11 cellular contexts compared by ENCODE assay signal in the genomic region with DNA sequence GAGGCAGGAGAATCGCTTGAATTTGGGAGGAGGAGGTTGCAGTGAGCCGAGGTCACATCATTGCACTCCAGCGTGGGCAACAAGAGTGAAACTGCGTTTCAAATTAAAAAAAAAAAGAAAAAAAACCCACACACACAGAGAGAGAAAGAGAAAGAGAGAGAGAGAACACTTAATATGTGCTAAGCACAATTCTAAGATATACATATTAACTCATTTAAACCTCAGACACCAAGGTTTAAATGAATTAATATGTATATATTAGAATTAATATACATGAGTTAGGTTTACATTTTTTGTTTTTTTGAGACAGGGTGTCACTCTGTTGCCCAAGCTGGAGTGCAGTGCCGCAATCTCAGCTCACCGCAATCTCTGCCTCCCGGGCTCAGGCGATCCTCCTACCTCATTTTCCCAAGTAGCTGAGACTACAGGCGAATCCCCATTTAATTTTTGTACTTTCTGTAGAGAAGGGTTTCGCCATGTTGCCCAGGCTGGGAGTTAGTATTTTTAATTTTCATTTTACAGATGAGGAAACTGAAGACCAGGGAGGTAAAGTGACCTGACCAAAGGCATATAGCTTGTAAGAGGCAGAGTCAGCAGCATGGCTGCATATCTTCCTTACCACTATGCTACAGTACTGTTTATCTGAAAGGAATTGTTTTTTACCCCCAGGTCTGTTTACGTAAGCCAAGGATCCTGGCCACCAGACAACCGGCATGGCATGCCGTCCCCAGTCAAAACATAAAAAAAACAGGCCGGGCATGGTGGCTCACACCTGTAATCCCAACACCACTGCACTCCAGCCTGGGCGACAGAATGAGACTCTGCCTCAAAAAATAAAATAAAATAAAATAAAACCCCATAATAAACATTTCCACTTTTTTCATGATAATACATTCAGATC. TPM values are rescaled to one million over a fixed set of nuclear protein-coding genes. Genes with fewer than 3 reads are reported as not detected.
DNase-seq lines count a peak whose midpoint lies in the region; ATAC-seq and TF ChIP-seq lines count a peak whose summit lies in the region.
"Had no signal": no experiment of that assay in that cellular context is flagged by ENCODE, and none has a peak within 500 bp of the region (broad histone marks: within the 10 kb centered on the region; RNA-seq: fewer than 3 reads in every experiment).

No MANE protein-coding gene starts in this region.

- H3K79me2 ChIP-seq in GM23338 (replicated peaks; ENCODE audit: insufficient read depth) = peaks cover 81% of the 10 kb centered on the region

- no peaks in the 10 kb centered on the region for H3K9me2 ChIP-seq in GM23338 (ENCODE audit: insufficient read depth)

- no peaks in the 10 kb centered on the region for H3K27me3 ChIP-seq in GM23338 (ENCODE audit: insufficient read depth)
- peaks cover 0 to 8% (median 0%) of the 10 kb centered on the region in 3 donors for H3K27me3 ChIP-seq in psoas muscle (ENCODE audit: insufficient read depth in 3 of 3, low read length in 2 of 3)

- H3K4me2 ChIP-seq in GM23338 = no peak overlapping the region

- peak overlapping the region; percentile 95 for H3K4me3 Mint-ChIP-seq in GM23338
- H3K4me3 Mint-ChIP-seq in activated CD8-positive, alpha-beta T cell treated with anti-CD3 and anti-CD28 coated beads, Interleukin-2, amount 10 ng/mL, durations not matched to agents 7 days and 5 days = peak overlapping the region; percentile 31

- WGBS in psoas muscle, 3 donors = 82 to 92% (median 87%) methylated on average over 15 of the region's 15 CpGs

- peaks cover 11% of the 10 kb centered on the region for H3K4me1 ChIP-seq in GM23338 (ENCODE audit: insufficient read depth)
- peaks cover 23% of the 10 kb centered on the region for H3K4me1 ChIP-seq in mucosa of descending colon (ENCODE audit: low read depth)
- H3K4me1 ChIP-seq in psoas muscle = peaks cover 5% of the 10 kb centered on the region

- CTCF ChIA-PET in activated CD8-positive, alpha-beta T cell treated with anti-CD3 and anti-CD28 coated beads, Interleukin-2, amount 10 ng/mL, durations not matched to agents 7 days and 5 days (lab: Charles Lee) = interaction anchor here (1.4 to 2.6 kb wide), 4 partner anchors 42 to 91 kb away, joined by 3 to 9 read pairs (median 4); a partner anchor contains a TSS

- ATAC-seq in GM23338 = no peak
- ATAC-seq in activated CD8-positive, alpha-beta T cell treated with anti-CD3 and anti-CD28 coated beads, Interleukin-2, amount 10 ng/mL, durations not matched to agents 7 days and 5 days = no peak
- ATAC-seq in mucosa of descending colon = no peak
- no peak for ATAC-seq in psoas muscle

- H3K27ac Mint-ChIP-seq in GM23338 = no peak overlapping the region
- H3K27ac Mint-ChIP-seq in activated CD8-positive, alpha-beta T cell treated with anti-CD3 and anti-CD28 coated beads, Interleukin-2, amount 10 ng/mL, durations not matched to agents 7 days and 5 days = no peak overlapping the region

- H3K4me1 Mint-ChIP-seq in GM23338 = peaks cover 16% of the 10 kb centered on the region
- peaks cover 33% of the 10 kb centered on the region for H3K4me1 Mint-ChIP-seq in activated CD8-positive, alpha-beta T cell treated with anti-CD3 and anti-CD28 coated beads, Interleukin-2, amount 10 ng/mL, durations not matched to agents 7 days and 5 days (ENCODE audit: low read depth)

- TF ChIP-seq CTCF in C4-2B (conservative IDR thresholded peaks at IDR 0.05) (no peak), GM23338 (conservative IDR thresholded peaks at IDR 0.05; ENCODE audit: low read depth in 2 of 2) (no peak), mucosa of descending colon (IDR thresholded peaks at IDR 0.05) (no peak), psoas muscle (IDR thresholded peaks at IDR 0.05) (no peak)

- peaks cover 24% of the 10 kb centered on the region for H4K20me1 ChIP-seq in GM23338 (replicated peaks; ENCODE audit: insufficient read depth)

- DNase-seq in GM23338 (ENCODE audit: low spot score) (no peak), mucosa of descending colon (peak in 2 of 3 donors; percentile 20 to 22), SIG-M5 (lab: John Stamatoyannopoulos, UW) (no peak), activated gamma-delta T cell treated with Interleukin-2 at 50 U/mL for 16 hours (no peak), psoas muscle (no peak), SW480 (ENCODE audit: low spot score) (no peak)
- no peak for DNase-seq in activated CD8-positive, alpha-beta T cell treated with anti-CD3 and anti-CD28 coated beads, Interleukin-2, amount 10 ng/mL, durations not matched to agents 7 days and 5 days
- DNase-seq: NCI-H1048, NCI-H226 had no signal

- no peak overlapping the region for H2AFZ ChIP-seq in GM23338

- peak overlapping the region; percentile 24; the same call in 1 of the 2 replicates for H3K27ac ChIP-seq in C4-2B
- peak overlapping the region; percentile 61; the same call in 1 of the 2 replicates for H3K27ac ChIP-seq in GM23338 (ENCODE audit: low read depth)
- no peak overlapping the region for H3K27ac ChIP-seq in psoas muscle
- H3K27ac ChIP-seq: suprapubic skin had no signal

- H3K36me3 Mint-ChIP-seq in GM23338 (ENCODE audit: low read depth) = peaks cover 33% of the 10 kb centered on the region
- peaks cover 26% of the 10 kb centered on the region for H3K36me3 Mint-ChIP-seq in activated CD8-positive, alpha-beta T cell treated with anti-CD3 and anti-CD28 coated beads, Interleukin-2, amount 10 ng/mL, durations not matched to agents 7 days and 5 days (ENCODE audit: low read depth)

- no peaks in the 10 kb centered on the region for H3K9me3 ChIP-seq in mucosa of descending colon
- H3K9me3 ChIP-seq in psoas muscle = no peaks in the 10 kb centered on the region
- H3K9me3 ChIP-seq: suprapubic skin had no signal

- intact Hi-C loops in mucosa of descending colon (cut with DNase I, micrococcal nuclease) = no loop called here
- intact Hi-C loops in psoas muscle (cut with DNase I) = no loop called here

- POLR2A ChIA-PET in activated CD8-positive, alpha-beta T cell treated with anti-CD3 and anti-CD28 coated beads, Interleukin-2, amount 10 ng/mL, durations not matched to agents 7 days and 5 days (lab: Charles Lee) = interaction anchor here (1.0 kb wide), 1 partner anchor 14 kb away, joined by 4 read pairs; no protein-coding TSS in a partner anchor

- 0 out of 2 replicates have a peak, but pooled peaks cover 8% of the 10 kb centered on the region for H3F3A ChIP-seq in GM23338 (replicated peaks; ENCODE audit: low read depth)

- peaks cover 22% of the 10 kb centered on the region for H3K27me3 Mint-ChIP-seq in GM23338 (ENCODE audit: insufficient read depth, low read depth, poor library complexity)
- peaks cover 21% of the 10 kb centered on the region for H3K27me3 Mint-ChIP-seq in activated CD8-positive, alpha-beta T cell treated with anti-CD3 and anti-CD28 coated beads, Interleukin-2, amount 10 ng/mL, durations not matched to agents 7 days and 5 days (ENCODE audit: low read depth)

- H3K4me3 ChIP-seq in GM23338 (no peak overlapping the region), mucosa of descending colon (no peak overlapping the region), psoas muscle (no peak overlapping the region)
- H3K4me3 ChIP-seq: suprapubic skin had no signal

- H3K36me3 ChIP-seq in GM23338 (ENCODE audit: insufficient read depth) (peaks cover 9% of the 10 kb centered on the region; the same call in 1 of the 2 replicates), mucosa of descending colon (ENCODE audit: low read depth) (no peaks in the 10 kb centered on the region), psoas muscle (ENCODE audit: insufficient read depth in 1 of 2, low read depth in 1 of 2) (peaks cover 0 to 32% of the 10 kb centered on the region in 2 donors)
- H3K36me3 ChIP-seq: suprapubic skin had no signal

- no peaks in the 10 kb centered on the region for H3K9me3 Mint-ChIP-seq in GM23338
- H3K9me3 Mint-ChIP-seq in activated CD8-positive, alpha-beta T cell treated with anti-CD3 and anti-CD28 coated beads, Interleukin-2, amount 10 ng/mL, durations not matched to agents 7 days and 5 days (ENCODE audit: insufficient read depth) = no peaks in the 10 kb centered on the region

RNA-seq across cellular contexts. Expression of a gene that starts 2.3 kb away (rescaled TPM):
- total RNA-seq in GM23338 (2014; rRNA removed; shearing (Covaris generic)) = 64.0 and 82.1 TPM in 2 replicates
- polyA plus RNA-seq in GM23338 (2016; fragmentation: Nextera tagmentation; extraction: Ambion mirVana) = 33.9 and 36.8 TPM in 2 replicates
- total RNA-seq in activated CD8-positive, alpha-beta T cell treated with anti-CD3 and anti-CD28 coated beads, Interleukin-2, amount 10 ng/mL, durations not matched to agents 7 days and 5 days = 10 to 100 TPM; 97.3 to 98.3 TPM
- 10 to 100 TPM; 61.1 to 67.4 (median 65.9) TPM for total RNA-seq in mucosa of descending colon
- total RNA-seq in psoas muscle = 10 to 100 TPM; 47.6 to 80.3 (median 56.8) TPM
- polyA plus RNA-seq in psoas muscle = 10 to 100 TPM; 27.6 to 37.3 (median 36.6) TPM

RNA-seq across cellular contexts. Expression of a gene that starts 3.5 kb away (rescaled TPM):
- 15.1 and 17.5 TPM in 2 replicates for total RNA-seq in GM23338 (2014; rRNA removed; shearing (Covaris generic))
- polyA plus RNA-seq in GM23338 (2016; fragmentation: Nextera tagmentation; extraction: Ambion mirVana) (11.1 and 11.7 TPM in 2 replicates), psoas muscle (under 1 TPM; 0.05 to 0.35 (median 0.23) TPM)
- not detected for total RNA-seq in activated CD8-positive, alpha-beta T cell treated with anti-CD3 and anti-CD28 coated beads, Interleukin-2, amount 10 ng/mL, durations not matched to agents 7 days and 5 days
- total RNA-seq in mucosa of descending colon (10 to 100 TPM; 14.1 to 33.7 (median 32.9) TPM), psoas muscle (not detected)

RNA-seq across cellular contexts. Expression of a gene that starts 25.3 kb away (rescaled TPM):
- 36.0 and 41.6 TPM in 2 replicates for total RNA-seq in GM23338 (2014; rRNA removed; shearing (Covaris generic))
- polyA plus RNA-seq in GM23338 (2016; fragmentation: Nextera tagmentation; extraction: Ambion mirVana) (9.7 and 10.4 TPM in 2 replicates), psoas muscle (10 to 100 TPM; 12.6 to 17.6 (median 14.2) TPM)
- 10 to 100 TPM; 18.0 to 19.1 TPM for total RNA-seq in activated CD8-positive, alpha-beta T cell treated with anti-CD3 and anti-CD28 coated beads, Interleukin-2, amount 10 ng/mL, durations not matched to agents 7 days and 5 days
- total RNA-seq in mucosa of descending colon (10 to 100 TPM; 19.0 to 33.7 (median 19.8) TPM), psoas muscle (10 to 100 TPM; 16.2 to 25.4 (median 21.1) TPM)

RNA-seq across cellular contexts. Expression of a gene that starts 41.8 kb away (rescaled TPM):
- total RNA-seq in GM23338 (2014; rRNA removed; shearing (Covaris generic)) = 6.9 and 7.9 TPM in 2 replicates
- polyA plus RNA-seq in GM23338 (2016; fragmentation: Nextera tagmentation; extraction: Ambion mirVana) (2.7 and 3.0 TPM in 2 replicates), psoas muscle (10 to 100 TPM; 10.6 to 20.7 (median 11.0) TPM)
- total RNA-seq in activated CD8-positive, alpha-beta T cell treated with anti-CD3 and anti-CD28 coated beads, Interleukin-2, amount 10 ng/mL, durations not matched to agents 7 days and 5 days = 10 to 100 TPM; 10.4 to 11.3 TPM
- total RNA-seq in mucosa of descending colon (10 to 100 TPM in 2 of 3 donors, 1 to 10 TPM in 1; 9.2 to 13.7 (median 10.2) TPM), psoas muscle (10 to 100 TPM; 11.3 to 14.8 (median 13.1) TPM)

RNA-seq across cellular contexts. Expression of a gene that starts 45.5 kb away (rescaled TPM):
- total RNA-seq in GM23338 (2014; rRNA removed; shearing (Covaris generic)) = 0.21 and 0.23 TPM in 2 replicates
- polyA plus RNA-seq in GM23338 (2016; fragmentation: Nextera tagmentation; extraction: Ambion mirVana) = 0.11 TPM in 1 of 2 replicates, not detected in the other
- under 1 TPM; 0.55 to 0.68 TPM for total RNA-seq in activated CD8-positive, alpha-beta T cell treated with anti-CD3 and anti-CD28 coated beads, Interleukin-2, amount 10 ng/mL, durations not matched to agents 7 days and 5 days
- total RNA-seq in mucosa of descending colon = under 1 TPM; 0.16 to 0.24 (median 0.20) TPM
- under 1 TPM in 2 of 4 donors, not detected in 2; 0.12 to 0.15 TPM for total RNA-seq in psoas muscle
- polyA plus RNA-seq in psoas muscle = under 1 TPM in 2 of 3 donors, not detected in 1; 0.03 to 0.05 TPM

Comparison
In these comparisons a context has a peak if more than half of its experiments do, and no peak if none do; other contexts are left out.
1. DNase-seq: peak in mucosa of descending colon (2 of 3); none in GM23338 (single experiment), activated CD8-positive, alpha-beta T cell treated with anti-CD3 and anti-CD28 coated beads, Interleukin-2, amount 10 ng/mL, durations not matched to agents 7 days and 5 days (single experiment), SIG-M5 (single experiment), activated gamma-delta T cell treated with Interleukin-2 at 50 U/mL for 16 hours (single experiment), psoas muscle (0 of 2) and SW480 (single experiment).
2. RNA of a gene that starts 3.5 kb away (total RNA-seq): 14.1 to 33.7 TPM in mucosa of descending colon and 15.1 to 17.5 TPM in GM23338; not detected in psoas muscle and not detected in activated CD8-positive, alpha-beta T cell treated with anti-CD3 and anti-CD28 coated beads, Interleukin-2, amount 10 ng/mL, durations not matched to agents 7 days and 5 days; every median in the first group is over 10 times any median in the second.